ENCODE assay signal across 8 cellular contexts in the genomic region with DNA sequence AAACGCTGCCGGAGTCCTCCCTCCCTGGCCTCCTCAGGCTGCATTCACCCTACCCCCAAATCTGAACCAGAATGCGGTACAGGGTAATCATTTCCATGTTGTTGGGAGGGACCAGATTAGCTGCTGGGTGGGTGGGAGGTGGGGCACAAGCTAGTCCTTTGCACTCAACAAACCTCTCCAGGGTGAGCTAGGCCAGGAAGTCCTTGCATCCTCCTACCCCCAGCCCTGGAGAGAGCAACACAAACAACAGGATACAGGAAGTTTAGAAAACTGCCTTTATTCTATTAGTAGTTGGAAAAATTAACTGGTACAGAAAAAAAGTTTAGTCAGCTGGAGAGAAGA. TPM values are rescaled to one million over a fixed set of nuclear protein-coding genes. Genes with fewer than 3 reads are reported as not detected.
A peak's percentile ranks its signal among the peaks of the same experiment; 100 is the strongest.
DNase-seq lines count a peak whose midpoint lies in the region; ATAC-seq and TF ChIP-seq lines count a peak whose summit lies in the region.

No MANE protein-coding gene starts in this region.

- H3F3A ChIP-seq in MM.1S (ENCODE audit: insufficient read depth, low read length) (peaks cover 19% of the 10 kb centered on the region; the same call in 1 of the 2 replicates), neural cell (ENCODE audit: insufficient read depth, low read length, poor library complexity, severe bottlenecking) (no peaks in the 10 kb centered on the region)

- peaks cover 7% of the 10 kb centered on the region for H3K4me1 ChIP-seq in MM.1S (ENCODE audit: low read length)

- H3K27ac ChIP-seq in MM.1S (ENCODE audit: low read length) (peak overlapping the region; percentile 2; the same call in 1 of the 2 replicates), neural cell (ENCODE audit: low read length) (no peak overlapping the region)

- TF ChIP-seq CTCF in MM.1S (IDR thresholded peaks at IDR 0.05; ENCODE audit: low read length): no peak
- no peak for TF ChIP-seq CTCF in neural cell (IDR thresholded peaks at IDR 0.05; ENCODE audit: poor library complexity, severe bottlenecking)

- H2AFZ ChIP-seq in MM.1S (ENCODE audit: low read length) (no peak overlapping the region), neural cell (ENCODE audit: low read depth, low read length) (no peak overlapping the region)

- TF ChIP-seq EP300 in neural cell (conservative IDR thresholded peaks at IDR 0.05; ENCODE audit: poor library complexity, severe bottlenecking): no peak

- H3K4me3 ChIP-seq in MM.1S (ENCODE audit: low read length): no peak overlapping the region
- H3K4me3 ChIP-seq in neural cell (ENCODE audit: low read length): peak overlapping the region; percentile 71

- H3K27me3 ChIP-seq in MM.1S (replicated peaks; ENCODE audit: insufficient read depth, low read length) (no peaks in the 10 kb centered on the region), neural cell (ENCODE audit: insufficient read depth, low read depth, low read length) (no peaks in the 10 kb centered on the region)

- peak overlapping the region; percentile 63; the same call in 1 of the 2 replicates for H3K4me2 ChIP-seq in MM.1S (ENCODE audit: low read depth, low read length)
- H3K4me2 ChIP-seq in neural cell (ENCODE audit: low read length): no peak overlapping the region

- H3K36me3 ChIP-seq in MM.1S (replicated peaks; ENCODE audit: insufficient read depth, low read length) (peaks cover 8% of the 10 kb centered on the region), neural cell (ENCODE audit: insufficient read depth, low read length) (no peaks in the 10 kb centered on the region)

- DNase-seq in NCI-H2171 treated with DMSO at 0.1 percent for 48 hours (lab: John Stamatoyannopoulos, UW): peak; percentile 9
- no peak for DNase-seq in NCI-H2171 (lab: John Stamatoyannopoulos, UW)
- no peak for DNase-seq in MM.1S
- DNase-seq in dermis microvascular lymphatic vessel endothelial cell (ENCODE audit: low read depth in 2 of 2): peak; percentile 81 to 87
- DNase-seq in iPS-NIHi11 (ENCODE audit: low spot score): no peak

- H3K9me3 ChIP-seq in MM.1S (replicated peaks; ENCODE audit: insufficient read depth, low read length) (no peaks in the 10 kb centered on the region), neural cell (ENCODE audit: low read length) (no peaks in the 10 kb centered on the region)

- TF ChIP-seq RAD21 in neural cell (conservative IDR thresholded peaks at IDR 0.05): no peak

- H3K79me2 ChIP-seq in MM.1S (ENCODE audit: low read length) (peaks cover 26% of the 10 kb centered on the region), neural cell (replicated peaks; ENCODE audit: insufficient read depth, low read length) (peaks cover 6% of the 10 kb centered on the region)

- H3K9ac ChIP-seq in MM.1S (ENCODE audit: low read length) (no peak overlapping the region), neural cell (ENCODE audit: low read length) (peak overlapping the region; percentile 61)

- no peaks in the 10 kb centered on the region for H3K9me2 ChIP-seq in MM.1S (replicated peaks; ENCODE audit: insufficient read depth, low read length)
- no peaks in the 10 kb centered on the region for H3K9me2 ChIP-seq in neural cell (ENCODE audit: insufficient read depth, low read length)

- no peaks in the 10 kb centered on the region; the same call in 1 of the 2 replicates for H4K20me1 ChIP-seq in MM.1S (ENCODE audit: insufficient read depth, low read length)
- no peaks in the 10 kb centered on the region for H4K20me1 ChIP-seq in neural cell (ENCODE audit: insufficient read depth)

- ATAC-seq in HG03196 (IDR thresholded peaks at IDR 0.05; ENCODE audit: unreplicated experiment) (no peak), HG03565 (IDR thresholded peaks at IDR 0.05; ENCODE audit: unreplicated experiment) (no peak)

TF ChIP-seq in neural cell, 6 proteins besides CTCF, POLR2A, EP300 and RAD21:
- TF ChIP-seq, protein P1, sequence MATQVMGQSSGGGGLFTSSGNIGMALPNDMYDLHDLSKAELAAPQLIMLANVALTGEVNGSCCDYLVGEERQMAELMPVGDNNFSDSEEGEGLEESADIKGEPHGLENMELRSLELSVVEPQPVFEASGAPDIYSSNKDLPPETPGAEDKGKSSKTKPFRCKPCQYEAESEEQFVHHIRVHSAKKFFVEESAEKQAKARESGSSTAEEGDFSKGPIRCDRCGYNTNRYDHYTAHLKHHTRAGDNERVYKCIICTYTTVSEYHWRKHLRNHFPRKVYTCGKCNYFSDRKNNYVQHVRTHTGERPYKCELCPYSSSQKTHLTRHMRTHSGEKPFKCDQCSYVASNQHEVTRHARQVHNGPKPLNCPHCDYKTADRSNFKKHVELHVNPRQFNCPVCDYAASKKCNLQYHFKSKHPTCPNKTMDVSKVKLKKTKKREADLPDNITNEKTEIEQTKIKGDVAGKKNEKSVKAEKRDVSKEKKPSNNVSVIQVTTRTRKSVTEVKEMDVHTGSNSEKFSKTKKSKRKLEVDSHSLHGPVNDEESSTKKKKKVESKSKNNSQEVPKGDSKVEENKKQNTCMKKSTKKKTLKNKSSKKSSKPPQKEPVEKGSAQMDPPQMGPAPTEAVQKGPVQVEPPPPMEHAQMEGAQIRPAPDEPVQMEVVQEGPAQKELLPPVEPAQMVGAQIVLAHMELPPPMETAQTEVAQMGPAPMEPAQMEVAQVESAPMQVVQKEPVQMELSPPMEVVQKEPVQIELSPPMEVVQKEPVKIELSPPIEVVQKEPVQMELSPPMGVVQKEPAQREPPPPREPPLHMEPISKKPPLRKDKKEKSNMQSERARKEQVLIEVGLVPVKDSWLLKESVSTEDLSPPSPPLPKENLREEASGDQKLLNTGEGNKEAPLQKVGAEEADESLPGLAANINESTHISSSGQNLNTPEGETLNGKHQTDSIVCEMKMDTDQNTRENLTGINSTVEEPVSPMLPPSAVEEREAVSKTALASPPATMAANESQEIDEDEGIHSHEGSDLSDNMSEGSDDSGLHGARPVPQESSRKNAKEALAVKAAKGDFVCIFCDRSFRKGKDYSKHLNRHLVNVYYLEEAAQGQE (IDR thresholded peaks at IDR 0.05; ENCODE audit: borderline replicate concordance): no peak
- TF ChIP-seq MXI1 (conservative IDR thresholded peaks at IDR 0.05; ENCODE audit: poor library complexity, severe bottlenecking): no peak
- TF ChIP-seq POLR2AphosphoS5 (IDR thresholded peaks at IDR 0.05): no peak
- TF ChIP-seq TAF1 (IDR thresholded peaks at IDR 0.05; ENCODE audit: low read depth): no peak
- TF ChIP-seq SMC3 (conservative IDR thresholded peaks at IDR 0.05; ENCODE audit: poor library complexity): no peak
- TF ChIP-seq EZH2 (IDR thresholded peaks at IDR 0.05; ENCODE audit: borderline replicate concordance, insufficient read depth, low read length, poor library complexity, severe bottlenecking): no peak

RNA-seq across cellular contexts. Expression of a gene that starts 0.7 kb away (rescaled TPM):
- 512 and 672 TPM in 2 replicates for total RNA-seq in dermis microvascular lymphatic vessel endothelial cell
- polyA plus RNA-seq in neural cell: 106 and 130 TPM in 2 replicates
- 39.1 and 41.4 TPM in 2 replicates for polyA minus RNA-seq in neural cell

RNA-seq across cellular contexts. Expression of a gene that starts 19.0 kb away (rescaled TPM):
- total RNA-seq in dermis microvascular lymphatic vessel endothelial cell: 20.4 and 26.9 TPM in 2 replicates
- 35.5 and 42.7 TPM in 2 replicates for polyA plus RNA-seq in neural cell
- 36.5 and 47.1 TPM in 2 replicates for polyA minus RNA-seq in neural cell

RNA-seq across cellular contexts. Expression of a gene that starts 52.9 kb away (rescaled TPM):
- total RNA-seq in dermis microvascular lymphatic vessel endothelial cell: 572 and 586 TPM in 2 replicates
- 142 and 159 TPM in 2 replicates for polyA plus RNA-seq in neural cell
- 140 and 153 TPM in 2 replicates for polyA minus RNA-seq in neural cell

RNA-seq across cellular contexts. Expression of a gene that starts 53.4 kb away (rescaled TPM):
- total RNA-seq in dermis microvascular lymphatic vessel endothelial cell: 13.1 and 22.6 TPM in 2 replicates
- polyA plus RNA-seq in neural cell: 17.1 and 23.5 TPM in 2 replicates
- 10.7 and 12.2 TPM in 2 replicates for polyA minus RNA-seq in neural cell

Comparison
In these comparisons a context has a peak if more than half of its experiments do, and no peak if none do; other contexts are left out.
1. DNase-seq: peak in NCI-H2171 treated with DMSO at 0.1 percent for 48 hours (single experiment) and dermis microvascular lymphatic vessel endothelial cell (2 of 2); none in NCI-H2171 (single experiment), MM.1S (single experiment) and iPS-NIHi11 (single experiment).